ENCODE assay signal across 8 cellular contexts in the genomic region with DNA sequence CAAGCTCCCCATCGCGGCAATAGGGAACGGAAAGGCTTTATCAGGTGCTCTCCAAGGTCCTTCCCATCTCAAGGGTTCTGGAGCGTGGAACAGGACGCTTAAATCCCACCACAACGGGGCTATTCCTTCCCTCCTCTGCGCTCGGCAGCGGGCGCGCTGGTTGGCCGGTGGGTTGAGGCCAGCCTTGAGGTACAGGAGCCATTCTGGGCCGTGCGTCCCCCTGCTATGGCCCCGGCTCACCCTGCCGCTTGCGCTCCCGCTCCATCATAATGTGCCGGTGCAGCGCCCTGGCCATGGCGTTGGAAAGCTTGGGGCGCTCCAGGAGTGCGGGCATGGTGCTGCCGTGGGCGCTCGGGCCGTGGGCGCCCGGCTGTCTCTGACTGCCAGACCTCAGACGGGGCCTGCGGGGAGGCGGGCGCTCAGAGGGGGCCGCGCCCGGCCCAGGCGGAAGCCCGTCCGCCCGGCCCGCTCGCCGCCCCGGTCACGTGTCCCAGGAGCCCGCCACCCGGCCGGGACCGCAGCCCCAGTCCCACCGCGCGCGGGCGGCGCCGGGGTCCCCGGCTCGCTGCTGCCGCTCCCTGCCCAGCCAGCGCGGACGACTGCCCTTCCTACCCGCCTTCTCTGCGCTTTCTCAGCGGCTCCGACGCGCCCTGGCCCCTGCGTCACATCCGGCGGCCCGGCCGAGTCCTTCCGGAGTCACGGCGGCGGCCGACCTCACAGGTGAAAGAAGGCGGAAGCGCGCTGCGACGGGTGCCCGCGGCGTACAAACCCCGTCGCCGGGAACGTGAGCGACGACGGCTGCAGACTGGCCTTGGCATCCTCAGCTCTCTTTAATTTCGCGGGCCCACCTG. TPM values are rescaled to one million over a fixed set of nuclear protein-coding genes. Genes with fewer than 3 reads are reported as not detected.
DNase-seq lines count a peak whose midpoint lies in the region; ATAC-seq, FAIRE-seq and TF ChIP-seq lines count a peak whose summit lies in the region.

A gene with protein sequence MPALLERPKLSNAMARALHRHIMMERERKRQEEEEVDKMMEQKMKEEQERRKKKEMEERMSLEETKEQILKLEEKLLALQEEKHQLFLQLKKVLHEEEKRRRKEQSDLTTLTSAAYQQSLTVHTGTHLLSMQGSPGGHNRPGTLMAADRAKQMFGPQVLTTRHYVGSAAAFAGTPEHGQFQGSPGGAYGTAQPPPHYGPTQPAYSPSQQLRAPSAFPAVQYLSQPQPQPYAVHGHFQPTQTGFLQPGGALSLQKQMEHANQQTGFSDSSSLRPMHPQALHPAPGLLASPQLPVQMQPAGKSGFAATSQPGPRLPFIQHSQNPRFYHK (minus strand): TSS at position 642 of the 851 bp plus-strand sequence. CDS start 308 bp downstream, at position 334.

- ATAC-seq in HG02642 (IDR thresholded peaks at IDR 0.05; ENCODE audit: poor library complexity, unreplicated experiment) (peak; percentile 82), left ventricle myocardium superior (peak; percentile 89), upper lobe of right lung (peak; percentile 93)

- TF ChIP-seq POLR2A in GM12891 (IDR thresholded peaks at IDR 0.05; ENCODE audit: low read depth, low read length) = peak; percentile 75
- peak; percentile 72 for TF ChIP-seq POLR2A in prostate gland (IDR thresholded peaks at IDR 0.05)

- DNase-seq in GM12891 (ENCODE audit: insufficient read length, low spot score) (peak; percentile 99), NCI-H1417 treated with DMSO at 0.1 percent for 48 hours (lab: John Stamatoyannopoulos, UW) (peak; percentile 36), T-helper 22 cell (ENCODE audit: low read depth) (peak; percentile 89), anterior cingulate cortex (lab: John Stamatoyannopoulos, UW) (peak; percentile 38 to 94 (median 86)), left ventricle myocardium superior (peak; percentile 96), prostate gland (ENCODE audit: low spot score) (peak; percentile 92), upper lobe of right lung (peak; percentile 97)

- peak; percentile 99 for FAIRE-seq in GM12891 (lab: Jason Lieb, UNC)

- H3K4me3 ChIP-seq in prostate gland (peak within 1 kb of the TSS; percentile 82 to 88), upper lobe of right lung (peak within 1 kb of the TSS; percentile 90)

- H3K9me3 ChIP-seq in prostate gland = no peaks in the 10 kb centered on the region
- H3K9me3 ChIP-seq in upper lobe of right lung = no peaks in the 10 kb centered on the region

- WGBS in prostate gland = under 1% methylated on average over 63 of the region's 95 CpGs

- H3K4me1 ChIP-seq in prostate gland (replicated peaks) = peaks cover 12% of the 10 kb centered on the region
- peaks cover 24% of the 10 kb centered on the region for H3K4me1 ChIP-seq in upper lobe of right lung

- peaks cover 8 to 23% of the 10 kb centered on the region in 2 donors for H3K36me3 ChIP-seq in prostate gland
- peaks cover 65% of the 10 kb centered on the region for H3K36me3 ChIP-seq in upper lobe of right lung

- H3K27me3 ChIP-seq in prostate gland (replicated peaks; ENCODE audit: insufficient read depth) (no peaks in the 10 kb centered on the region), upper lobe of right lung (no peaks in the 10 kb centered on the region)

- intact Hi-C loops in left ventricle myocardium superior (cut with micrococcal nuclease) = no loop called here
- intact Hi-C loops in prostate gland (cut with DNase I) = no loop called here
- intact Hi-C loops in upper lobe of right lung (cut with DNase I) = no loop called here

- TF ChIP-seq CTCF in prostate gland (IDR thresholded peaks at IDR 0.05) = no peak
- no peak for TF ChIP-seq CTCF in upper lobe of right lung (IDR thresholded peaks at IDR 0.05)

- peak within 1 kb of the TSS; percentile 91 to 93 for H3K27ac ChIP-seq in prostate gland
- H3K27ac ChIP-seq in upper lobe of right lung = peak within 1 kb of the TSS; percentile 98

TF ChIP-seq in GM12891, 5 proteins besides CTCF, POLR2A, EP300 and RAD21:
- TF ChIP-seq SPI1 (IDR thresholded peaks at IDR 0.05; ENCODE audit: low read depth, low read length) (peak; percentile 38; the same call in 1 of the 2 replicates), PAX5 (IDR thresholded peaks at IDR 0.05; ENCODE audit: insufficient read depth, low read length, severe bottlenecking) (peak; percentile 9), POLR2AphosphoS5 (IDR thresholded peaks at IDR 0.05; ENCODE audit: low read depth, low read length) (no peak), POU2F2 (IDR thresholded peaks at IDR 0.05; ENCODE audit: low read depth, low read length) (no peak), TAF1 (IDR thresholded peaks at IDR 0.05; ENCODE audit: low read depth, low read length) (peak; percentile 73)

RNA-seq across cellular contexts. Expression of the gene that starts here (rescaled TPM):
- polyA plus RNA-seq in GM12891 (2012; ENCODE audit: low read depth, missing spikeins) = 44.8 TPM
- total RNA-seq in left ventricle myocardium superior (75.0 TPM), prostate gland (100 to 1,000 TPM in 1 of 2 donors, 10 to 100 TPM in 1; 88.4 to 140 TPM), upper lobe of right lung (62.9 TPM)

Comparison
In these comparisons a context has a peak if more than half of its experiments do, and no peak if none do; other contexts are left out.
1. Peak in every context shown above with its lines: DNase-seq, ATAC-seq, H3K4me3 ChIP-seq and H3K27ac ChIP-seq.
2. DNase-seq: peak in every context shown above with its lines; median percentile 99 in GM12891; 97 in upper lobe of right lung; 96 in left ventricle myocardium superior; 92 in prostate gland; 89 in T-helper 22 cell; 86 in anterior cingulate cortex; 36 in NCI-H1417 treated with DMSO at 0.1 percent for 48 hours.